14 cellular contexts compared by ENCODE assay signal in the genomic region with DNA sequence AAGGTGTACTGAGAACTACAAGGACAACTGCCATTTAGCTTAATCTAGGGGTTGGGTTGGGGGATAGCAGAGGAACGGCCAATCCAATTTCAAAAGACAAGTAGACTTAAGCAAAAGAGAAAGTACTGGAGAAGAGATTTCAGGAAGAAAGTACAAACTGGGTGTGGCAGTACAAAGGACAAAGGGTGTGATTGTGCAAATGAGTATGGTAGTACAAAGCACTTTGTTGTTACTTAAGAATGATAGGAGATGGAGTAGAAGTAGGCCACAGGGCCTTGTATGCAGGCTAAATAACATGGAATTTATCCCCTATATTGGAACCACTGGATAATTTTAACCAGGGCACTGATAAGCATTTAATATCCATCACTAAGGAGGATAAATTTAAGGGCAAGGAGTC. TPM values are rescaled to one million over a fixed set of nuclear protein-coding genes. Genes with fewer than 3 reads are reported as not detected.
DNase-seq lines count a peak whose midpoint lies in the region; ATAC-seq and TF ChIP-seq lines count a peak whose summit lies in the region.
"Had no signal": no experiment of that assay in that cellular context is flagged by ENCODE, and none has a peak within 500 bp of the region (broad histone marks: within the 10 kb centered on the region; RNA-seq: fewer than 3 reads in every experiment).

No MANE protein-coding gene starts in this region.

- intact Hi-C loops in natural killer cell (cut with micrococcal nuclease) (no loop called here), upper lobe of right lung (cut with DNase I) (no loop called here)

- H3K27ac Mint-ChIP-seq in natural killer cell, result peak overlapping the region; percentile 10 to 13
- peak overlapping the region in 1 of 2 donors; percentile 7 for H3K27ac Mint-ChIP-seq in natural killer cell treated with Interleukin-12 subunit alpha and Interleukin-12 subunit beta and Interleukin-15 and Interleukin-18, amount 100 ng/mL, for 72 hours

- peaks cover 8% of the 10 kb centered on the region for H3K4me1 ChIP-seq in upper lobe of right lung

- H3K36me3 ChIP-seq in upper lobe of right lung, result no peaks in the 10 kb centered on the region

- DNase-seq in natural killer cell, result no peak
- DNase-seq in natural killer cell treated with Interleukin-12 subunit alpha and Interleukin-12 subunit beta and Interleukin-15 and Interleukin-18, amount 100 ng/mL, for 72 hours (ENCODE audit: low spot score), result no peak
- DNase-seq in medulla oblongata (ENCODE audit: extremely low spot score), result peak; percentile 43
- DNase-seq in upper lobe of right lung, result no peak
- no peak for DNase-seq in NCI-H2171 treated with DMSO at 0.1 percent for 48 hours (lab: John Stamatoyannopoulos, UW)
- DNase-seq in HEK293T (ENCODE audit: extremely low spot score), result no peak
- DNase-seq in activated effector memory CD4-positive, alpha-beta T cell treated with Interleukin-2 at 50 U/mL for 16 hours, result no peak
- DNase-seq: AML-193; NCI-H1417 treated with DMSO at 0.1 percent for 48 hours; NCI-H524 treated with DMSO at 0.1 percent for 48 hours; stimulated activated CD4-positive, alpha-beta T cell treated with anti-CD3 and anti-CD28 coated beads, Interleukin-2, amount 100 ng/mL, for 24 hours; stimulated activated naive B cell treated with anti-CD40 and anti-IgM and Interleukin-4, amounts not matched to agents 10 μg/mL and 1 μg/mL and 100 μg/mL, for 72 hours had no signal

- H3K4me3 Mint-ChIP-seq in natural killer cell, result no peak overlapping the region
- no peak overlapping the region for H3K4me3 Mint-ChIP-seq in natural killer cell treated with Interleukin-12 subunit alpha and Interleukin-12 subunit beta and Interleukin-15 and Interleukin-18, amount 100 ng/mL, for 72 hours
- H3K4me3 Mint-ChIP-seq: stimulated activated naive B cell treated with anti-CD40 and anti-IgM and Interleukin-4, amounts not matched to agents 10 μg/mL and 1 μg/mL and 100 μg/mL, for 72 hours had no signal

- H3K4me3 ChIP-seq in upper lobe of right lung, result no peak overlapping the region

- POLR2A ChIA-PET in HEK293T (lab: Yijun Ruan, JAX), result interaction anchor here (1.0 kb wide), 1 partner anchor 79 kb away, joined by 3 read pairs; the partner anchor contains the start of genes NIF3L1 and PPIL3

- no peaks in the 10 kb centered on the region for H3K27me3 ChIP-seq in upper lobe of right lung

- TF ChIP-seq CTCF in natural killer cell (IDR thresholded peaks at IDR 0.05) (no peak), upper lobe of right lung (IDR thresholded peaks at IDR 0.05) (no peak)

- no peaks in the 10 kb centered on the region for H3K9me3 Mint-ChIP-seq in natural killer cell
- no peaks in the 10 kb centered on the region for H3K9me3 Mint-ChIP-seq in natural killer cell treated with Interleukin-12 subunit alpha and Interleukin-12 subunit beta and Interleukin-15 and Interleukin-18, amount 100 ng/mL, for 72 hours
- H3K9me3 Mint-ChIP-seq: stimulated activated naive B cell treated with anti-CD40 and anti-IgM and Interleukin-4, amounts not matched to agents 10 μg/mL and 1 μg/mL and 100 μg/mL, for 72 hours had no signal

- no peak for ATAC-seq in natural killer cell
- no peak for ATAC-seq in natural killer cell treated with Interleukin-12 subunit alpha and Interleukin-12 subunit beta and Interleukin-15 and Interleukin-18, amount 100 ng/mL, for 72 hours
- peak; percentile 4 for ATAC-seq in upper lobe of right lung
- ATAC-seq: stimulated activated naive B cell treated with anti-CD40 and anti-IgM and Interleukin-4, amounts not matched to agents 10 μg/mL and 1 μg/mL and 100 μg/mL, for 72 hours had no signal

- peaks cover 18 to 37% of the 10 kb centered on the region in 2 donors for H3K4me1 Mint-ChIP-seq in natural killer cell
- H3K4me1 Mint-ChIP-seq in natural killer cell treated with Interleukin-12 subunit alpha and Interleukin-12 subunit beta and Interleukin-15 and Interleukin-18, amount 100 ng/mL, for 72 hours (ENCODE audit: low read depth in 2 of 2), result peaks cover 32 to 40% of the 10 kb centered on the region in 2 donors

- H3K36me3 Mint-ChIP-seq in natural killer cell, result no peaks in the 10 kb centered on the region
- peaks cover 9% of the 10 kb centered on the region for H3K36me3 Mint-ChIP-seq in natural killer cell treated with Interleukin-12 subunit alpha and Interleukin-12 subunit beta and Interleukin-15 and Interleukin-18, amount 100 ng/mL, for 72 hours

- H3K27me3 Mint-ChIP-seq in natural killer cell (ENCODE audit: low read depth in 2 of 2), result no peaks in the 10 kb centered on the region
- no peaks in the 10 kb centered on the region for H3K27me3 Mint-ChIP-seq in natural killer cell treated with Interleukin-12 subunit alpha and Interleukin-12 subunit beta and Interleukin-15 and Interleukin-18, amount 100 ng/mL, for 72 hours
- H3K27me3 Mint-ChIP-seq: stimulated activated naive B cell treated with anti-CD40 and anti-IgM and Interleukin-4, amounts not matched to agents 10 μg/mL and 1 μg/mL and 100 μg/mL, for 72 hours had no signal

- H3K9me3 ChIP-seq in upper lobe of right lung, result no peaks in the 10 kb centered on the region

- peak overlapping the region; percentile 42 for H3K27ac ChIP-seq in angular gyrus (ENCODE audit: low read depth, low read length)
- no peak overlapping the region for H3K27ac ChIP-seq in upper lobe of right lung
- H3K27ac ChIP-seq: RWPE1 had no signal

- CTCF ChIA-PET in HEK293T (lab: Yijun Ruan, JAX), result interaction anchor here (0.6 to 0.9 kb wide), 3 partner anchors 10 to 252 kb away, joined by 3 to 7 read pairs (median 4); no protein-coding TSS in a partner anchor

TF ChIP-seq in HEK293T, 16 proteins besides CTCF, POLR2A, EP300 and RAD21:
- TF ChIP-seq FOXM1 (IDR thresholded peaks at IDR 0.05; ENCODE audit: borderline replicate concordance), result no peak
- TF ChIP-seq NFRKB (IDR thresholded peaks at IDR 0.05), result no peak
- no peak for TF ChIP-seq FOXA1 (IDR thresholded peaks at IDR 0.05)
- TF ChIP-seq FOXK2 (IDR thresholded peaks at IDR 0.05), result no peak
- no peak for TF ChIP-seq CTBP1 (IDR thresholded peaks at IDR 0.05; ENCODE audit: borderline replicate concordance)
- TF ChIP-seq SP1 (IDR thresholded peaks at IDR 0.05), result no peak
- no peak for TF ChIP-seq BHLHE40 (IDR thresholded peaks at IDR 0.05; ENCODE audit: borderline replicate concordance)

RNA-seq across cellular contexts. Expression of gene ORC2, which starts 4.7 kb away (rescaled TPM):
- total RNA-seq in natural killer cell (10 to 100 TPM; 21.7 to 48.5 (median 26.1) TPM), upper lobe of right lung (27.4 TPM)
- 10 to 100 TPM; 33.8 to 43.9 TPM for total RNA-seq in natural killer cell treated with Interleukin-12 subunit alpha and Interleukin-12 subunit beta and Interleukin-15 and Interleukin-18, amount 100 ng/mL, for 72 hours
